26 cellular contexts compared by ENCODE assay signal in the genomic region with DNA sequence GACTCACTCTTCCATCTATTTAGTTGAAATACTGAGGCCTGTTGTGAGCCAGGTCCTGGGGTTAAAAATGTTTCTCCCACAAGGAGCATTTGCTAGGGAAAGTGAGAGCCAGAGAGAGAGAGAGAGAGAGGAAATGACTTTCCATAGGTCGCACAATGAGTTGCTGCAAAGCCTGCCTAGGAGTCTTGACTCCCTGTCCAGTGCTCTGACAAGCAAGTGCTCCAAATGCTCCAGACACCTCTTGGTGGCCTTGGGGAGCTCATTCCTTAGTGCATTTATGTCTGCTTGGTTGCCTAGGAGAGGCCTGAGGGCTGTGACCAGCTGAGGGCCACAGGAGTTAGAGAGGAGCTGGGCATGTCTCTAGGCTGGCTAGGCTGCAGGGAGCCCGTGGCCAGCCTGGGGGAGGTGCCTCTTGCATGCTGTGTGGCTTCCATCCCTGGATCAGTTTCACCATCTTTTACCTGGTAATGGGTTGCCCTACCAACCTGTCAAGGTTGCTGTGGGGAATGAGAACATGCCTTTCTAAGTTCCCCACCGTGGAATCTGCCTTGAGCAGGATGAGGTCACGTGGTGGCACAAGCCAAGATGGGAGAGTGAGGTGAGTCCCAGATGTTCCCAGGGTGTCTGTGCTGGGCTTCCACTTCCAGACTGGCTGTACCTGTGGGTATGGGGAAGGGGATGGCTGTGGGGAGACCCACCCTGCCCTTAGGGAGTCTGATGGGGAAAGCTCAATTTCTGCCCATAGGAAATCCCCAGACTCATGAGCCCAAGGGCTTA.
"Had no signal": no experiment of that assay in that cellular context is flagged by ENCODE, and none has a peak within 500 bp of the region (broad histone marks: within the 10 kb centered on the region; RNA-seq: fewer than 3 reads in every experiment).

No MANE protein-coding gene starts in this region.

- H3K27ac Mint-ChIP-seq: activated CD4-positive, alpha-beta T cell treated with anti-CD3 and anti-CD28 coated beads for 36 hours; activated CD8-positive, alpha-beta memory T cell treated with anti-CD3 and anti-CD28 coated beads, Interleukin-2, amount 10 ng/mL, durations not matched to agents 7 days and 5 days; activated CD8-positive, alpha-beta T cell treated with anti-CD3 and anti-CD28 coated beads, Interleukin-2, amount 10 ng/mL, durations not matched to agents 7 days and 5 days; activated naive CD4-positive, alpha-beta T cell treated with anti-CD3 and anti-CD28 coated beads, Interleukin-2, amount 50 U/mL, for 24 hours; activated naive CD8-positive, alpha-beta T cell treated with anti-CD3 and anti-CD28 coated beads, Interleukin-2, amount 50 U/mL, for 24 hours; activated T-helper 2 cell treated with anti-CD3 and anti-CD28 coated beads, Interferon-gamma antibody, Interleukin-2, Interleukin-4, amounts not matched to agents 10 μg/mL and 5 μg/mL and 100 μg/mL, durations not matched to agents 14 hours and 24 hours and 36 hours; naive thymus-derived CD8-positive, alpha-beta T cell; stimulated activated effector memory CD8-positive, alpha-beta T cell treated with anti-CD3 and anti-CD28 coated beads, Interleukin-12 subunit alpha, Interleukin-12 subunit beta, amount 100 ng/mL, for 72 hours; stimulated activated naive CD8-positive, alpha-beta T cell treated with anti-CD3 and anti-CD28 coated beads, Interleukin-15, Interleukin-2, amounts not matched to agents 100 ng/mL and 50 ng/mL, for 24 hours had no signal

- H3K36me3 Mint-ChIP-seq: activated CD8-positive, alpha-beta memory T cell treated with anti-CD3 and anti-CD28 coated beads, Interleukin-2, amount 10 ng/mL, durations not matched to agents 7 days and 5 days; activated naive CD4-positive, alpha-beta T cell treated with anti-CD3 and anti-CD28 coated beads, Interleukin-2, amount 50 U/mL, for 24 hours; naive thymus-derived CD8-positive, alpha-beta T cell; neural progenitor cell; stimulated activated effector memory CD8-positive, alpha-beta T cell treated with anti-CD3 and anti-CD28 coated beads, Interleukin-12 subunit alpha, Interleukin-12 subunit beta, amount 100 ng/mL, for 72 hours had no signal

- FAIRE-seq: small intestine had no signal

- H3K9me3 ChIP-seq: heart left ventricle, left lung, lower lobe of right lung, thoracic aorta, upper lobe of left lung, vagina had no signal

- H3K4me3 Mint-ChIP-seq: activated CD4-positive, alpha-beta T cell treated with anti-CD3 and anti-CD28 coated beads for 36 hours; activated CD8-positive, alpha-beta memory T cell treated with anti-CD3 and anti-CD28 coated beads, Interleukin-2, amount 10 ng/mL, durations not matched to agents 7 days and 5 days; activated CD8-positive, alpha-beta T cell treated with anti-CD3 and anti-CD28 coated beads, Interleukin-2, amount 10 ng/mL, durations not matched to agents 7 days and 5 days; activated naive CD4-positive, alpha-beta T cell treated with anti-CD3 and anti-CD28 coated beads, Interleukin-2, amount 50 U/mL, for 24 hours; activated naive CD8-positive, alpha-beta T cell treated with anti-CD3 and anti-CD28 coated beads, Interleukin-2, amount 50 U/mL, for 24 hours; naive thymus-derived CD8-positive, alpha-beta T cell; neural progenitor cell; stimulated activated effector memory CD8-positive, alpha-beta T cell treated with anti-CD3 and anti-CD28 coated beads, Interleukin-12 subunit alpha, Interleukin-12 subunit beta, amount 100 ng/mL, for 72 hours; stimulated activated naive CD8-positive, alpha-beta T cell treated with anti-CD3 and anti-CD28 coated beads, Interleukin-15, Interleukin-2, amounts not matched to agents 100 ng/mL and 50 ng/mL, for 24 hours had no signal

- H3K4me3 ChIP-seq: heart left ventricle, left lung, lower lobe of right lung, neural progenitor cell, thoracic aorta, upper lobe of left lung, vagina had no signal

- H3K4me1 ChIP-seq: foreskin keratinocyte had no signal

- H3K27me3 Mint-ChIP-seq: activated CD4-positive, alpha-beta T cell treated with anti-CD3 and anti-CD28 coated beads for 36 hours; activated naive CD4-positive, alpha-beta T cell treated with anti-CD3 and anti-CD28 coated beads, Interleukin-2, amount 50 U/mL, for 24 hours; activated naive CD8-positive, alpha-beta T cell treated with anti-CD3 and anti-CD28 coated beads, Interleukin-2, amount 50 U/mL, for 24 hours had no signal

- DNase-seq: activated CD4-positive, alpha-beta T cell treated with anti-CD3 and anti-CD28 coated beads for 36 hours; activated CD4-positive, CD25-positive, alpha-beta regulatory T cell; activated CD8-positive, alpha-beta memory T cell treated with anti-CD3 and anti-CD28 coated beads, Interleukin-2, amount 10 ng/mL, durations not matched to agents 7 days and 5 days; activated CD8-positive, alpha-beta T cell treated with anti-CD3 and anti-CD28 coated beads, Interleukin-2, amount 10 ng/mL, durations not matched to agents 7 days and 5 days; activated naive CD8-positive, alpha-beta T cell treated with anti-CD3 and anti-CD28 coated beads, Interleukin-2, amount 50 U/mL, for 24 hours; activated T-cell treated with anti-CD3 and anti-CD28 coated beads, Interleukin-2, amount 50 U/mL, for 48 hours; amygdala; central memory CD4-positive, alpha-beta T cell; foreskin keratinocyte; lower lobe of right lung; mesenchymal stem cell; naive thymus-derived CD8-positive, alpha-beta T cell; stimulated activated CD4-positive, alpha-beta T cell treated with anti-CD3 and anti-CD28 coated beads, Interleukin-4, amount 100 ng/mL, for 24 hours had no signal

- H3K27me3 ChIP-seq: heart left ventricle, left lung, neural progenitor cell, upper lobe of left lung, vagina had no signal

- H3K9ac ChIP-seq: neural progenitor cell had no signal

- H3K27ac ChIP-seq: foreskin keratinocyte, heart left ventricle, left lung, lower lobe of right lung, neural progenitor cell, thoracic aorta, upper lobe of left lung, vagina had no signal

- ATAC-seq: activated CD4-positive, alpha-beta T cell treated with anti-CD3 and anti-CD28 coated beads for 36 hours; activated CD8-positive, alpha-beta memory T cell treated with anti-CD3 and anti-CD28 coated beads, Interleukin-2, amount 10 ng/mL, durations not matched to agents 7 days and 5 days; activated CD8-positive, alpha-beta T cell treated with anti-CD3 and anti-CD28 coated beads, Interleukin-2, amount 10 ng/mL, durations not matched to agents 7 days and 5 days; activated naive CD8-positive, alpha-beta T cell treated with anti-CD3 and anti-CD28 coated beads, Interleukin-2, amount 50 U/mL, for 24 hours; esophagus mucosa; foreskin keratinocyte; heart left ventricle; naive thymus-derived CD8-positive, alpha-beta T cell; sciatic nerve; stimulated activated effector memory CD8-positive, alpha-beta T cell treated with anti-CD3 and anti-CD28 coated beads, Interleukin-12 subunit alpha, Interleukin-12 subunit beta, amount 100 ng/mL, for 72 hours had no signal

- H3K9me3 Mint-ChIP-seq: activated naive CD4-positive, alpha-beta T cell treated with anti-CD3 and anti-CD28 coated beads, Interleukin-2, amount 50 U/mL, for 24 hours; activated naive CD8-positive, alpha-beta T cell treated with anti-CD3 and anti-CD28 coated beads, Interleukin-2, amount 50 U/mL, for 24 hours; activated T-helper 2 cell treated with anti-CD3 and anti-CD28 coated beads, Interferon-gamma antibody, Interleukin-2, Interleukin-4, amounts not matched to agents 10 μg/mL and 5 μg/mL and 100 μg/mL, durations not matched to agents 14 hours and 24 hours and 36 hours; naive thymus-derived CD8-positive, alpha-beta T cell; neural progenitor cell; stimulated activated effector memory CD8-positive, alpha-beta T cell treated with anti-CD3 and anti-CD28 coated beads, Interleukin-12 subunit alpha, Interleukin-12 subunit beta, amount 100 ng/mL, for 72 hours; stimulated activated naive CD8-positive, alpha-beta T cell treated with anti-CD3 and anti-CD28 coated beads, Interleukin-15, Interleukin-2, amounts not matched to agents 100 ng/mL and 50 ng/mL, for 24 hours had no signal

- H3K4me1 Mint-ChIP-seq: activated CD4-positive, alpha-beta T cell treated with anti-CD3 and anti-CD28 coated beads for 36 hours; activated CD8-positive, alpha-beta memory T cell treated with anti-CD3 and anti-CD28 coated beads, Interleukin-2, amount 10 ng/mL, durations not matched to agents 7 days and 5 days; activated naive CD4-positive, alpha-beta T cell treated with anti-CD3 and anti-CD28 coated beads, Interleukin-2, amount 50 U/mL, for 24 hours; activated naive CD8-positive, alpha-beta T cell treated with anti-CD3 and anti-CD28 coated beads, Interleukin-2, amount 50 U/mL, for 24 hours; stimulated activated effector memory CD8-positive, alpha-beta T cell treated with anti-CD3 and anti-CD28 coated beads, Interleukin-12 subunit alpha, Interleukin-12 subunit beta, amount 100 ng/mL, for 72 hours had no signal

- H3K36me3 ChIP-seq: heart left ventricle, left lung, lower lobe of right lung, neural progenitor cell, thoracic aorta, upper lobe of left lung, vagina had no signal
